15 cellular contexts compared by ENCODE assay signal in genomic region chr4:7570156-7570778, GRCh38.
A peak's percentile ranks its signal among the peaks of the same experiment; 100 is the strongest.
DNase-seq lines count a peak whose midpoint lies in the region; ATAC-seq and TF ChIP-seq lines count a peak whose summit lies in the region.
"Had no signal": no experiment of that assay in that cellular context is flagged by ENCODE, and none has a peak within 500 bp of the region (broad histone marks: within the 10 kb centered on the region; RNA-seq: fewer than 3 reads in every experiment).

No MANE protein-coding gene starts in this region.

- H3K36me3 ChIP-seq in endodermal cell (ENCODE audit: control insufficient read depth, insufficient read depth, low read length) (no peaks in the 10 kb centered on the region), neuronal stem cell (replicated peaks in 1 of 2; ENCODE audit: control insufficient read depth in 2 of 2, insufficient read depth in 2 of 2, low read length in 2 of 2) (no peaks in the 10 kb centered on the region)
- H3K36me3 ChIP-seq: HAP-1 had no signal

- H3K9me3 ChIP-seq in endodermal cell (ENCODE audit: control insufficient read depth, low read length) = no peaks in the 10 kb centered on the region
- H3K9me3 ChIP-seq in neuronal stem cell (replicated peaks in 1 of 2; ENCODE audit: control insufficient read depth in 2 of 2, insufficient read depth in 1 of 2, low read depth in 1 of 2, low read length in 2 of 2) = peaks cover 0 to 5% of the 10 kb centered on the region in 2 donors
- H3K9me3 ChIP-seq: HAP-1 had no signal

- no peaks in the 10 kb centered on the region for H3K9me3 Mint-ChIP-seq in natural killer cell treated with Interleukin-12 subunit alpha and Interleukin-12 subunit beta and Interleukin-15 and Interleukin-18, amount 100 ng/mL, for 72 hours
- no peaks in the 10 kb centered on the region for H3K9me3 Mint-ChIP-seq in natural killer cell
- peaks cover 3% of the 10 kb centered on the region for H3K9me3 Mint-ChIP-seq in endodermal cell

- peak overlapping the region; percentile 92 for H3K18ac ChIP-seq in neuronal stem cell (ENCODE audit: low read length)

- H2AK5ac ChIP-seq in neuronal stem cell (ENCODE audit: low read depth, low read length) = peak overlapping the region; percentile 38

- H3K27me3 Mint-ChIP-seq in natural killer cell treated with Interleukin-12 subunit alpha and Interleukin-12 subunit beta and Interleukin-15 and Interleukin-18, amount 100 ng/mL, for 72 hours = peaks cover 0 to 7% of the 10 kb centered on the region in 2 donors
- peaks cover 0 to 9% of the 10 kb centered on the region in 2 donors for H3K27me3 Mint-ChIP-seq in natural killer cell (ENCODE audit: low read depth in 2 of 2)
- H3K27me3 Mint-ChIP-seq in endodermal cell (ENCODE audit: insufficient read depth) = peaks cover 3% of the 10 kb centered on the region

- H3K14ac ChIP-seq in neuronal stem cell (ENCODE audit: low read length) = no peak overlapping the region

- H3K4me1 Mint-ChIP-seq in natural killer cell treated with Interleukin-12 subunit alpha and Interleukin-12 subunit beta and Interleukin-15 and Interleukin-18, amount 100 ng/mL, for 72 hours (ENCODE audit: low read depth in 2 of 2) = no peaks in the 10 kb centered on the region
- H3K4me1 Mint-ChIP-seq in natural killer cell = no peaks in the 10 kb centered on the region
- no peaks in the 10 kb centered on the region for H3K4me1 Mint-ChIP-seq in endodermal cell
- H3K4me1 Mint-ChIP-seq: CD4-positive, CD25-positive, alpha-beta regulatory T cell had no signal

- H3K4me2 ChIP-seq in neuronal stem cell (ENCODE audit: insufficient read depth, low read length, poor library complexity, severe bottlenecking) = no peak overlapping the region
- H3K4me2 ChIP-seq: BLaER1 treated with 17β-estradiol and CSF1 and Interleukin-3, amounts not matched to agents 10 nM and 100 nM had no signal

- no peaks in the 10 kb centered on the region for H3K36me3 Mint-ChIP-seq in natural killer cell treated with Interleukin-12 subunit alpha and Interleukin-12 subunit beta and Interleukin-15 and Interleukin-18, amount 100 ng/mL, for 72 hours
- H3K36me3 Mint-ChIP-seq in natural killer cell (no peaks in the 10 kb centered on the region), endodermal cell (ENCODE audit: low read depth) (no peaks in the 10 kb centered on the region)
- H3K36me3 Mint-ChIP-seq: CD4-positive, CD25-positive, alpha-beta regulatory T cell had no signal

- H4K91ac ChIP-seq in neuronal stem cell (ENCODE audit: low read depth, low read length, poor library complexity) = no peak overlapping the region

- no peak overlapping the region for H2AFZ ChIP-seq in neuronal stem cell (ENCODE audit: low read length)

- H2BK120ac ChIP-seq in neuronal stem cell (ENCODE audit: low read depth, low read length) = no peak overlapping the region

- H3K27ac ChIP-seq in endodermal cell (ENCODE audit: low read depth, low read length) (peak overlapping the region; percentile 79), neuronal stem cell (replicated peaks; ENCODE audit: low read length) (no peak overlapping the region)
- H3K27ac ChIP-seq: BLaER1 treated with 17β-estradiol and CSF1 and Interleukin-3, amounts not matched to agents 10 nM and 100 nM; HL-60 had no signal

- H2BK15ac ChIP-seq in neuronal stem cell (ENCODE audit: low read length) = peak overlapping the region; percentile 56

- H3K4ac ChIP-seq in neuronal stem cell (ENCODE audit: low read length) = no peak overlapping the region

- no peak overlapping the region for H4K8ac ChIP-seq in neuronal stem cell (ENCODE audit: low read depth, low read length)

- H3K4me1 ChIP-seq in endodermal cell (ENCODE audit: control insufficient read depth, insufficient read depth, low read length) (no peaks in the 10 kb centered on the region), neuronal stem cell (ENCODE audit: control insufficient read depth in 2 of 2, insufficient read depth in 1 of 2, low read depth in 1 of 2, low read length in 2 of 2) (peaks cover 0 to 24% of the 10 kb centered on the region in 2 donors)
- H3K4me1 ChIP-seq: HAP-1 had no signal

- H3K9ac ChIP-seq in endodermal cell (ENCODE audit: extremely low read depth, low read length, poor library complexity, severe bottlenecking) (no peak overlapping the region), neuronal stem cell (ENCODE audit: low read depth, low read length, poor library complexity) (peak overlapping the region; percentile 27)
- H3K9ac ChIP-seq: BLaER1 treated with 17β-estradiol and CSF1 and Interleukin-3, amounts not matched to agents 10 nM and 100 nM had no signal

- no peak overlapping the region for H3K27ac Mint-ChIP-seq in natural killer cell treated with Interleukin-12 subunit alpha and Interleukin-12 subunit beta and Interleukin-15 and Interleukin-18, amount 100 ng/mL, for 72 hours
- no peak overlapping the region for H3K27ac Mint-ChIP-seq in natural killer cell
- no peak overlapping the region for H3K27ac Mint-ChIP-seq in endodermal cell
- H3K27ac Mint-ChIP-seq: CD4-positive, CD25-positive, alpha-beta regulatory T cell had no signal

- WGBS in endodermal cell (ENCODE audit: insufficient coverage in 1 of 2, insufficient read length in 1 of 2), 2 experiments = 87 to 92% methylated on average over 10 to 17 of the region's 17 CpGs
- no CpG with 5 or more reads among the region's 17 CpGs for WGBS in neuronal stem cell (ENCODE audit: extremely low coverage in 2 of 2, insufficient read length in 2 of 2, insufficient replicate concordance in 1 of 2), 2 donors

- intact Hi-C loops in natural killer cell (cut with micrococcal nuclease) (no loop called here), sciatic nerve (cut with DNase I) (no loop called here)

- ATAC-seq in natural killer cell treated with Interleukin-12 subunit alpha and Interleukin-12 subunit beta and Interleukin-15 and Interleukin-18, amount 100 ng/mL, for 72 hours = no peak
- ATAC-seq in natural killer cell (no peak), GM18870 (IDR thresholded peaks at IDR 0.05; ENCODE audit: unreplicated experiment) (no peak), sciatic nerve (no peak)

- H3K27me3 ChIP-seq in endodermal cell (ENCODE audit: control insufficient read depth, insufficient read depth, low read length, poor library complexity, severe bottlenecking) (no peaks in the 10 kb centered on the region), neuronal stem cell (ENCODE audit: control insufficient read depth in 3 of 3, insufficient read depth in 3 of 3, low read depth in 1 of 3, low read length in 3 of 3) (no peaks in the 10 kb centered on the region)
- H3K27me3 ChIP-seq: BLaER1 treated with 17β-estradiol and CSF1 and Interleukin-3, amounts not matched to agents 10 nM and 100 nM had no signal

- no peak overlapping the region for H3K4me3 ChIP-seq in endodermal cell (ENCODE audit: low read length)
- no peak overlapping the region for H3K4me3 ChIP-seq in neuronal stem cell (ENCODE audit: low read length in 2 of 2)
- H3K4me3 ChIP-seq: BLaER1 treated with 17β-estradiol and CSF1 and Interleukin-3, amounts not matched to agents 10 nM and 100 nM; HAP-1 had no signal

- H2BK12ac ChIP-seq in neuronal stem cell (ENCODE audit: low read length) = no peak overlapping the region

- H2BK5ac ChIP-seq in neuronal stem cell (ENCODE audit: low read length) = peak overlapping the region; percentile 88

- TF ChIP-seq CTCF in natural killer cell (IDR thresholded peaks at IDR 0.05) (no peak), endodermal cell (conservative IDR thresholded peaks at IDR 0.05) (no peak)

- no peaks in the 10 kb centered on the region for H3K79me1 ChIP-seq in neuronal stem cell (ENCODE audit: low read depth, low read length)

- peak; percentile 29 for DNase-seq in natural killer cell treated with Interleukin-12 subunit alpha and Interleukin-12 subunit beta and Interleukin-15 and Interleukin-18, amount 100 ng/mL, for 72 hours (ENCODE audit: low spot score)
- no peak for DNase-seq in natural killer cell
- no peak for DNase-seq in endodermal cell
- no peak for DNase-seq in neuronal stem cell (ENCODE audit: low spot score)
- no peak for DNase-seq in sciatic nerve (ENCODE audit: low spot score)
- no peak for DNase-seq in hippocampal formation (lab: John Stamatoyannopoulos, UW)
- DNase-seq: ACHN; CD4-positive, CD25-positive, alpha-beta regulatory T cell; DMS53; GF-D8; GOT3 had no signal

- no peak overlapping the region for H3K4me3 Mint-ChIP-seq in natural killer cell treated with Interleukin-12 subunit alpha and Interleukin-12 subunit beta and Interleukin-15 and Interleukin-18, amount 100 ng/mL, for 72 hours
- H3K4me3 Mint-ChIP-seq in natural killer cell (no peak overlapping the region), endodermal cell (no peak overlapping the region)
- H3K4me3 Mint-ChIP-seq: CD4-positive, CD25-positive, alpha-beta regulatory T cell had no signal

- H3K23ac ChIP-seq in neuronal stem cell (ENCODE audit: low read depth, low read length, poor library complexity) = peak overlapping the region; percentile 16
